In genomic region chr10:14692344-14693199, GRCh38 we compare ENCODE assay signal across 22 cellular contexts.
DNase-seq lines count a peak whose midpoint lies in the region; ATAC-seq, FAIRE-seq and TF ChIP-seq lines count a peak whose summit lies in the region.
"Had no signal": no experiment of that assay in that cellular context is flagged by ENCODE, and none has a peak within 500 bp of the region (broad histone marks: within the 10 kb centered on the region; RNA-seq: fewer than 3 reads in every experiment).

No MANE protein-coding gene starts in this region.

- H3K4me1 ChIP-seq in duodenal mucosa (ENCODE audit: control insufficient read depth in 1 of 2, insufficient read depth in 2 of 2, low read length in 2 of 2) (peaks cover 12 to 13% of the 10 kb centered on the region in 2 donors), pancreas (peaks cover 0 to 1% (median 0%) of the 10 kb centered on the region in 3 donors)

- H3K27me3 ChIP-seq in duodenal mucosa (ENCODE audit: control insufficient read depth in 1 of 2, insufficient read depth in 2 of 2, low read length in 2 of 2) (no peaks in the 10 kb centered on the region), pancreas (no peaks in the 10 kb centered on the region)
- H3K27me3 ChIP-seq: MG63 had no signal

- H3K36me3 ChIP-seq in duodenal mucosa (ENCODE audit: control insufficient read depth in 1 of 2, insufficient read depth in 2 of 2, low read length in 2 of 2): no peaks in the 10 kb centered on the region
- H3K36me3 ChIP-seq in pancreas: no peaks in the 10 kb centered on the region
- H3K36me3 ChIP-seq: MG63 had no signal

- DNase-seq in stimulated activated CD4-positive, alpha-beta T cell treated with anti-CD3 and anti-CD28 coated beads, Interleukin-15, amount 100 ng/mL, for 24 hours: peak; percentile 3
- DNase-seq in stimulated activated CD4-positive, alpha-beta T cell treated with anti-CD3 and anti-CD28 coated beads, Interleukin-12 subunit alpha, Interleukin-12 subunit beta, amount 100 ng/mL, for 4 hours: no peak
- no peak for DNase-seq in pancreas
- DNase-seq in central memory CD4-positive, alpha-beta T cell: no peak
- DNase-seq: ACHN, C1 segment of cervical spinal cord, DND-41, HFFc6, MG63, NCI-H1048, NCI-H1436, NCI-H1930, NCI-H345, NCI-H524 treated with DMSO at 0.1 percent for 48 hours, PC-3, RPMI8226, SHP77 treated with DMSO at 0.1 percent for 48 hours had no signal

- H3K9ac ChIP-seq in duodenal mucosa (ENCODE audit: low read depth in 1 of 2, low read length in 2 of 2): no peak overlapping the region
- H3K9ac ChIP-seq: KMS-11 had no signal

- H3K27ac ChIP-seq in duodenal mucosa (ENCODE audit: low read depth, low read length) (no peak overlapping the region), pancreas (no peak overlapping the region)
- H3K27ac ChIP-seq: KMS-11 had no signal

- WGBS in pancreas, 2 donors: 71 to 73% methylated on average over 17 of the region's 17 CpGs

- intact Hi-C loops in pancreas (cut with DNase I): no loop called here

- H3K4me3 ChIP-seq in duodenal mucosa (ENCODE audit: low read depth in 1 of 2, low read length in 2 of 2): peak overlapping the region; percentile 7 to 8
- no peak overlapping the region for H3K4me3 ChIP-seq in pancreas
- H3K4me3 ChIP-seq: MG63 had no signal

- H3K9me3 ChIP-seq in duodenal mucosa (ENCODE audit: control insufficient read depth in 1 of 2, low read length in 2 of 2) (no peaks in the 10 kb centered on the region), pancreas (no peaks in the 10 kb centered on the region)
- H3K9me3 ChIP-seq: MG63 had no signal

- no peak for FAIRE-seq in pancreas (lab: Jason Lieb, UNC)
- FAIRE-seq: H1 had no signal

- ATAC-seq in HG02885 (IDR thresholded peaks at IDR 0.05; ENCODE audit: poor library complexity, unreplicated experiment) (peak; percentile 59), SK-N-SH treated with all-trans-retinoic acid at 6 μM for 48 hours (no peak), pancreas (no peak)
- ATAC-seq: PC-3 had no signal

- no peak for TF ChIP-seq CTCF in pancreas (IDR thresholded peaks at IDR 0.05)

TF ChIP-seq in SK-N-SH treated with all-trans-retinoic acid at 6 μM for 48 hours, 23 proteins besides CTCF, POLR2A, EP300 and RAD21:
- no peak for TF ChIP-seq ZNF565 (CRISPR knock-in tag; conservative IDR thresholded peaks at IDR 0.05; ENCODE audit: low read depth)
- no peak for TF ChIP-seq SNAI2 (CRISPR knock-in tag; IDR thresholded peaks at IDR 0.05)
- no peak for TF ChIP-seq POU6F1 (CRISPR knock-in tag; IDR thresholded peaks at IDR 0.05; ENCODE audit: borderline replicate concordance, low read depth)
- no peak for TF ChIP-seq TOX (CRISPR knock-in tag; IDR thresholded peaks at IDR 0.05; ENCODE audit: borderline replicate concordance)
- TF ChIP-seq ARNTL (CRISPR knock-in tag; IDR thresholded peaks at IDR 0.05; ENCODE audit: borderline replicate concordance, low read depth): no peak
- no peak for TF ChIP-seq ZFP30 (CRISPR knock-in tag; IDR thresholded peaks at IDR 0.05)
- no peak for TF ChIP-seq TCF4 (CRISPR knock-in tag; IDR thresholded peaks at IDR 0.05; ENCODE audit: borderline replicate concordance)
- TF ChIP-seq CSRNP3 (CRISPR knock-in tag; IDR thresholded peaks at IDR 0.05): no peak
- no peak for TF ChIP-seq ZNF70 (CRISPR knock-in tag; IDR thresholded peaks at IDR 0.05)
- no peak for TF ChIP-seq GLIS3 (CRISPR knock-in tag; IDR thresholded peaks at IDR 0.05)
- TF ChIP-seq ZFP3 (CRISPR knock-in tag; IDR thresholded peaks at IDR 0.05): no peak
- no peak for TF ChIP-seq RARB (CRISPR knock-in tag; IDR thresholded peaks at IDR 0.05)

Comparison
In these comparisons a context has a peak if more than half of its experiments do, and no peak if none do; other contexts are left out.
1. H3K4me3 ChIP-seq: peak in duodenal mucosa (2 of 2); none in pancreas (0 of 4).